In genomic region chr16:600781-601180, GRCh38 we compare ENCODE assay signal across 1 cellular context.
TF ChIP-seq lines count a peak whose summit lies in the region.

No MANE protein-coding gene starts in this region.

TF ChIP-seq in HepG2, 621 proteins besides CTCF, POLR2A, EP300 and RAD21:
- TF ChIP-seq ZBTB8A (CRISPR knock-in tag; IDR thresholded peaks at IDR 0.05; ENCODE audit: borderline replicate concordance, low read depth): no peak
- no peak for TF ChIP-seq CHD4 (IDR thresholded peaks at IDR 0.05; ENCODE audit: borderline replicate concordance, low read length)
- TF ChIP-seq CHD2 (IDR thresholded peaks at IDR 0.05; ENCODE audit: low read depth, low read length): no peak
- TF ChIP-seq ZNF687 (CRISPR knock-in tag; IDR thresholded peaks at IDR 0.05): 0 out of 2 replicates have a peak, but pooled peaks have one; percentile 13
- no peak for TF ChIP-seq ETS1 (CRISPR knock-in tag; IDR thresholded peaks at IDR 0.05)
- TF ChIP-seq BCL3 (CRISPR knock-in tag; IDR thresholded peaks at IDR 0.05): no peak
- no peak for TF ChIP-seq KDM3A (CRISPR knock-in tag; IDR thresholded peaks at IDR 0.05; ENCODE audit: low read depth)
- no peak for TF ChIP-seq ZNF607 (CRISPR knock-in tag; IDR thresholded peaks at IDR 0.05; ENCODE audit: borderline replicate concordance)
- TF ChIP-seq PATZ1 (CRISPR knock-in tag; IDR thresholded peaks at IDR 0.05): 0 out of 2 replicates have a peak, but pooled peaks have one; percentile 22
- peak; percentile 16 for TF ChIP-seq XRCC5 (optimal IDR thresholded peaks at IDR 0.05; ENCODE audit: low read length)
- TF ChIP-seq ZBTB4 (CRISPR knock-in tag; IDR thresholded peaks at IDR 0.05; ENCODE audit: borderline replicate concordance): no peak
- no peak for TF ChIP-seq MLLT10 (CRISPR knock-in tag; IDR thresholded peaks at IDR 0.05)
- TF ChIP-seq DMTF1 (CRISPR knock-in tag; IDR thresholded peaks at IDR 0.05): no peak
- no peak for TF ChIP-seq SALL2 (CRISPR knock-in tag; IDR thresholded peaks at IDR 0.05)
- TF ChIP-seq ZNF3 (CRISPR knock-in tag; IDR thresholded peaks at IDR 0.05): no peak
- TF ChIP-seq AFF4 (CRISPR knock-in tag; IDR thresholded peaks at IDR 0.05): no peak
- TF ChIP-seq STAG1 (CRISPR knock-in tag; IDR thresholded peaks at IDR 0.05): peak; percentile 50
- TF ChIP-seq MAFG (CRISPR knock-in tag; IDR thresholded peaks at IDR 0.05): no peak
- TF ChIP-seq SMC3 (IDR thresholded peaks at IDR 0.05; ENCODE audit: low read length): peak; percentile 46; the same call in 1 of the 2 replicates
- TF ChIP-seq HNRNPK (IDR thresholded peaks at IDR 0.05; ENCODE audit: low read depth, low read length, poor library complexity, severe bottlenecking): no peak
- no peak for TF ChIP-seq ZNF850 (CRISPR knock-in tag; conservative IDR thresholded peaks at IDR 0.05)
- no peak for TF ChIP-seq ZNF367 (CRISPR knock-in tag; IDR thresholded peaks at IDR 0.05; ENCODE audit: borderline replicate concordance)
- TF ChIP-seq MTA3 (CRISPR knock-in tag; IDR thresholded peaks at IDR 0.05): no peak
- no peak for TF ChIP-seq KLF12 (CRISPR knock-in tag; IDR thresholded peaks at IDR 0.05; ENCODE audit: borderline replicate concordance)
- TF ChIP-seq ZSCAN22 (CRISPR knock-in tag; IDR thresholded peaks at IDR 0.05): no peak
- no peak for TF ChIP-seq TOE1 (CRISPR knock-in tag; IDR thresholded peaks at IDR 0.05)
- TF ChIP-seq PHF5A (CRISPR knock-in tag; IDR thresholded peaks at IDR 0.05; ENCODE audit: low read depth, unreplicated experiment): no peak
- no peak for TF ChIP-seq DR1 (CRISPR knock-in tag; IDR thresholded peaks at IDR 0.05)
- TF ChIP-seq CEBPZ (IDR thresholded peaks at IDR 0.05; ENCODE audit: low read length): no peak
- TF ChIP-seq FIP1L1 (IDR thresholded peaks at IDR 0.05; ENCODE audit: borderline replicate concordance, insufficient read depth, low read depth, low read length): no peak
